ENCODE assay signal across 9 cellular contexts in the genomic region with DNA sequence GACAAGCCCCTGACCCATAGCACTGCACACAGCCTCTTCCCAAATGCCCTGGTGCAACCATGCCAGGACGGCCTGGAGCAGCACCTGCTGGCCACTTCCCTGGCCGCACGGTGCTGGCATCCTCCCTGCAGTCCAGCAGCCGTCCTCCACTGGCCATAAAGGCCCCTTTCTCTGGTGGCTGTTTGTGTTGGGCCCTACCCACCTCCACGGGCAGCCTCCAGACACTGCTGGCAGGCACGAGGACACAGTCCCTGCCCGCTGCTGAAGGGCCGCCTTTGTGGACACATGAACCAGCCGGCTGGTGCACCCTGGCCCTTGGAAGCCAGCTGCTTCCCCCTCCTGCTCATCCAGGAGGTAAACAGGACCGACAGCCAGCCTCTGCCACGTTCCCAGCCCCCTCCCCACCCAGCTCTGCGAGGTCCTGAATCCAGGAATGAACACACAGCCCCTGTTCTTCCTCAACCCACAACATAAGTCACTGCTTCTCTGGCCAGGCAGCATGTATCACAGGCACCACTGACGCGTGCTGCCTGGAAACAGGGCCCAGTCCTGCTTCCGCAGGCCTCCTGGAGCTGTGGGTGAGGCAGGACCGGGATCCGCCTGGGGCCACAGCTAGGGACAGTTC. TPM values are rescaled to one million over a fixed set of nuclear protein-coding genes. Genes with fewer than 3 reads are reported as not detected.
DNase-seq lines count a peak whose midpoint lies in the region; ATAC-seq and TF ChIP-seq lines count a peak whose summit lies in the region.
"Had no signal": no experiment of that assay in that cellular context is flagged by ENCODE, and none has a peak within 500 bp of the region (broad histone marks: within the 10 kb centered on the region; RNA-seq: fewer than 3 reads in every experiment).

No MANE protein-coding gene starts in this region.

- H3K4me1 ChIP-seq in gastrocnemius medialis (peaks cover 9 to 10% of the 10 kb centered on the region in 2 donors), A673 (ENCODE audit: insufficient read depth, low read length, poor library complexity, severe bottlenecking) (no peaks in the 10 kb centered on the region)

- intact Hi-C loops in gastrocnemius medialis (cut with DNase I; ENCODE audit: low total_unique reads): no loop called here
- intact Hi-C loops in A673 (cut with micrococcal nuclease; ENCODE audit: unreplicated experiment): loop anchor here (5.0 to 10.0 kb wide), 5 partner anchors 87 to 730 kb away; a partner anchor contains a TSS

- no peak for TF ChIP-seq POLR2A in gastrocnemius medialis (IDR thresholded peaks at IDR 0.05)

- in situ Hi-C loops in gastrocnemius medialis (cut with MboI; ENCODE audit: low sequenced_read_pairs in 4 of 4): loop anchor here (5.0 kb wide), 4 partner anchors 87 to 293 kb away; no protein-coding TSS in a partner anchor

- ATAC-seq in gastrocnemius medialis (peak; percentile 62 to 66), GM21786 (IDR thresholded peaks at IDR 0.05; ENCODE audit: unreplicated experiment) (no peak), HG03378 (IDR thresholded peaks at IDR 0.05; ENCODE audit: unreplicated experiment) (no peak)

- H3K36me3 ChIP-seq in kidney epithelial cell (ENCODE audit: control insufficient read depth, insufficient read depth, low read length): no peaks in the 10 kb centered on the region
- no peaks in the 10 kb centered on the region for H3K36me3 ChIP-seq in gastrocnemius medialis
- no peaks in the 10 kb centered on the region for H3K36me3 ChIP-seq in A673 (ENCODE audit: insufficient read depth, low read length, poor library complexity, severe bottlenecking)

- BruUV-seq in A673 (replicated peaks; lab: Mats Ljungman, UMichigan): no TSS peak

- H3K4me3 ChIP-seq in HFF-Myc (replicated peaks; ENCODE audit: low read depth, low read length): no peak overlapping the region
- no peak overlapping the region for H3K4me3 ChIP-seq in kidney epithelial cell (ENCODE audit: low read depth, low read length)
- no peak overlapping the region for H3K4me3 ChIP-seq in gastrocnemius medialis
- H3K4me3 ChIP-seq in A673 (ENCODE audit: low read depth, low read length, poor library complexity, severe bottlenecking): no peak overlapping the region

- H3K27me3 ChIP-seq in kidney epithelial cell (ENCODE audit: control insufficient read depth, insufficient read depth, low read length): no peaks in the 10 kb centered on the region
- no peaks in the 10 kb centered on the region for H3K27me3 ChIP-seq in gastrocnemius medialis
- H3K27me3 ChIP-seq in A673 (replicated peaks; ENCODE audit: insufficient read depth, low read depth, low read length, poor library complexity): no peaks in the 10 kb centered on the region

- CTCF ChIA-PET in A673 (lab: Charles Lee): interaction anchor here (0.6 kb wide), 1 partner anchor 128 kb away, joined by 5 read pairs; no protein-coding TSS in a partner anchor

- POLR2A ChIA-PET in A673 (lab: Charles Lee; ENCODE audit: low non-redundant PET): no interaction called here

- H3K9me3 ChIP-seq in gastrocnemius medialis (no peaks in the 10 kb centered on the region), A673 (ENCODE audit: low read depth, low read length, poor library complexity, severe bottlenecking) (no peaks in the 10 kb centered on the region)

- DNase-seq in HFF-Myc (ENCODE audit: extremely low read depth, low read depth) (no peak), caudate nucleus (lab: John Stamatoyannopoulos, UW) (peak in 60 of 61 donors; percentile 28 to 93 (median 81)), kidney epithelial cell (ENCODE audit: low read depth) (no peak), gastrocnemius medialis (peak; percentile 57 to 68), A673 (ENCODE audit: low spot score) (no peak)
- DNase-seq in stimulated activated CD4-positive, alpha-beta T cell treated with anti-CD3 and anti-CD28 coated beads, Interleukin-4, amount 100 ng/mL, for 1 hour: no peak
- DNase-seq: activated CD4-positive, alpha-beta T cell treated with anti-CD3 and anti-CD28 coated beads for 48 hours had no signal

- TF ChIP-seq CTCF in HFF-Myc (IDR thresholded peaks at IDR 0.05; ENCODE audit: low read depth, low read length, missing control alignments) (peak; percentile 24), kidney epithelial cell (IDR thresholded peaks at IDR 0.05; ENCODE audit: insufficient read depth, low read length, poor library complexity, severe bottlenecking) (peak; percentile 72), gastrocnemius medialis (IDR thresholded peaks at IDR 0.05 in 4 of 5, conservative IDR thresholded peaks at IDR 0.05 in 1 of 5) (peak; percentile 68 to 81 (median 78)), A673 (conservative IDR thresholded peaks at IDR 0.05; ENCODE audit: low read depth, low read length) (no peak)

- H3K27ac ChIP-seq in caudate nucleus (ENCODE audit: low read depth, low read length): peak overlapping the region; percentile 97
- H3K27ac ChIP-seq in gastrocnemius medialis: peak overlapping the region in 3 of 4 donors; percentile 50 to 63 (median 58)
- no peak overlapping the region for H3K27ac ChIP-seq in A673 (ENCODE audit: low read depth, low read length, poor library complexity, severe bottlenecking)

RNA-seq across cellular contexts. Expression of a gene that starts 43.8 kb away (rescaled TPM):
- 48.8 and 53.2 TPM in 2 replicates for total RNA-seq in kidney epithelial cell
- 1 to 10 TPM; 3.4 to 6.7 (median 5.3) TPM for total RNA-seq in gastrocnemius medialis
- total RNA-seq in A673 (2021): 0.11 and 0.32 TPM in 2 replicates

Comparison
In these comparisons a context has a peak if more than half of its experiments do, and no peak if none do; other contexts are left out.
1. DNase-seq: peak in caudate nucleus (60 of 61) and gastrocnemius medialis (2 of 2); none in HFF-Myc (single experiment), kidney epithelial cell (single experiment), stimulated activated CD4-positive, alpha-beta T cell treated with anti-CD3 and anti-CD28 coated beads, Interleukin-4, amount 100 ng/mL, for 1 hour (single experiment) and A673 (single experiment).
2. ATAC-seq: peak in gastrocnemius medialis (2 of 2); none in GM21786 (single experiment) and HG03378 (single experiment).